ENCODE assay signal across 9 cellular contexts in genomic region chr1:47388548-47389238, GRCh38. TPM values are rescaled to one million over a fixed set of nuclear protein-coding genes. Genes with fewer than 3 reads are reported as not detected.
DNase-seq lines count a peak whose midpoint lies in the region; ATAC-seq and TF ChIP-seq lines count a peak whose summit lies in the region.
"Had no signal": no experiment of that assay in that cellular context is flagged by ENCODE, and none has a peak within 500 bp of the region (broad histone marks: within the 10 kb centered on the region; RNA-seq: fewer than 3 reads in every experiment).

No MANE protein-coding gene starts in this region.

- no peak for TF ChIP-seq EP300 in suprapubic skin (IDR thresholded peaks at IDR 0.05)

- no peaks in the 10 kb centered on the region for H3K9me3 ChIP-seq in suprapubic skin

- TF ChIP-seq CTCF in suprapubic skin (IDR thresholded peaks at IDR 0.05): peak; percentile 30 to 79

- no peaks in the 10 kb centered on the region for H3K36me3 ChIP-seq in suprapubic skin

- ATAC-seq in HG03045 (IDR thresholded peaks at IDR 0.05; ENCODE audit: unreplicated experiment): peak; percentile 71

- H3K27me3 ChIP-seq in suprapubic skin: no peaks in the 10 kb centered on the region

- H3K27ac ChIP-seq in suprapubic skin: no peak overlapping the region
- H3K27ac ChIP-seq: epithelial cell of prostate had no signal

- peak; percentile 38 for DNase-seq in SIG-M5 treated with dmso at 0.1 percent for 504 hours (lab: John Stamatoyannopoulos, UW; ENCODE audit: unreplicated experiment)
- DNase-seq in SIG-M5 (lab: John Stamatoyannopoulos, UW): no peak
- peak; percentile 44 for DNase-seq in NCI-H226
- DNase-seq in activated CD4-positive, alpha-beta T cell treated with anti-CD3 and anti-CD28 coated beads, Interleukin-2, amount 50 U/mL, for 4 hours: peak; percentile 7 to 19
- peak; percentile 55 to 66 for DNase-seq in erythroblast (lab: John Stamatoyannopoulos, UW)
- peak; percentile 84 for DNase-seq in myocyte (ENCODE audit: low read depth)
- peak in 1 of 2 donors; percentile 84 for DNase-seq in suprapubic skin (ENCODE audit: low spot score in 2 of 2)

- H3K4me3 ChIP-seq in suprapubic skin: no peak overlapping the region

- WGBS in suprapubic skin: 26% methylated on average over 7 of the region's 7 CpGs

- peaks cover 9% of the 10 kb centered on the region for H3K4me1 ChIP-seq in suprapubic skin

- TF ChIP-seq POLR2A in erythroblast (IDR thresholded peaks at IDR 0.05; ENCODE audit: low read length): no peak
- TF ChIP-seq POLR2A in suprapubic skin (IDR thresholded peaks at IDR 0.05): no peak

RNA-seq across cellular contexts. Expression of gene FOXE3, which starts 27.4 kb away (rescaled TPM):
- total RNA-seq in myocyte (0.16 TPM in 1 of 2 replicates, not detected in the other), suprapubic skin (not detected)
- polyA plus RNA-seq in myocyte (2012): 0.08 TPM

RNA-seq across cellular contexts. Expression of gene FOXD2, which starts 49.2 kb away (rescaled TPM):
- total RNA-seq in myocyte (0.05 and 0.37 TPM in 2 replicates), suprapubic skin (under 1 TPM in 3 of 4 donors, not detected in 1; 0.34 to 0.39 (median 0.38) TPM)
- polyA plus RNA-seq in myocyte (2012): 0.42 TPM

RNA-seq across cellular contexts. Expression of gene CMPK1, which starts 55.1 kb away (rescaled TPM):
- 100 and 127 TPM in 2 replicates for total RNA-seq in myocyte
- 52.6 TPM for polyA plus RNA-seq in myocyte (2012)
- total RNA-seq in suprapubic skin: 10 to 100 TPM; 69.4 to 94.4 (median 81.6) TPM
